In the genomic region with DNA sequence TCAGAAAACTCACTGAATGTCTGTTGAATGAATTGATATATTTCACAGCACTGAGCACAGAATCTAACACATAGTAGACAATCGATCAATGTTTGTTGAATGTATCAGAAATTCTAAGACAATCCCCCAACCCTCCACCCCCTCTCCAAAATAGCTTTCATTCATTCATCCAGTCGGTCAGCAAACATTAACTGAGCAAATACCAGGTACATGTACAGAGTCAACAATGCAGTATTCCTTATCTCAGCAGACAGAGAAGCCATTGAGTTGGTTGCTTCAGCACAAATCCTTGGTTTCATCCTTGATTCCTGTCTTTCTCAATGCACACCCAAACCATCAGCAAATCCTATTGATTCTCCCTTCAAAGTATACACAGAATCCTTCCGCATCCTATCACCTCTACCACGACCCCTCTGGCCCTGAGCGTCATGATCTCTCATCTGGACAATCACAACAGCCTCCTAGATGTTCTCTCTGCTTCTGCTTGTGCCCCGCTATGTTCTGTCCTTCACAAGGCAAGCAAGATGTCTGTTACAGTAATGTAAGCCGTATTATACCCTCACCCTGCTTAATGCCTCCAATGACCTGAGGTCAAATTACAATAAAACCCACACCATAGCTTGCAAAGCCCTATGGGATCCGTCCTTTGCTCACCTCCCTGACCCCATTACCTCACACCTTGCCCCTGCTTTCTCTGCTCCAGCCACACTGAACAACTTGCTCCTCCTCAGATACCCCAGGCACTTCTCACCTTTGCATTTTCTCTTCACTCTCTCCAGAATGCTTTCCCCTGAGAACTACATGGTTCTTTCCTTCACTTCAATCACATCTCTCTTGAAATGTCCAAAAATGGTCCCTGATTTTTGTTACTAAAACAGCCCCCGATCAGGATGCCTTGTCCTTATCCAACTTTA, we compare ENCODE assay signal across 1 cellular context.
TF ChIP-seq lines count a peak whose summit lies in the region.

No MANE protein-coding gene starts in this region.

TF ChIP-seq in HepG2, 621 proteins besides CTCF, POLR2A, EP300 and RAD21 (continued from another document and continues in another):
- TF ChIP-seq, protein P1, sequence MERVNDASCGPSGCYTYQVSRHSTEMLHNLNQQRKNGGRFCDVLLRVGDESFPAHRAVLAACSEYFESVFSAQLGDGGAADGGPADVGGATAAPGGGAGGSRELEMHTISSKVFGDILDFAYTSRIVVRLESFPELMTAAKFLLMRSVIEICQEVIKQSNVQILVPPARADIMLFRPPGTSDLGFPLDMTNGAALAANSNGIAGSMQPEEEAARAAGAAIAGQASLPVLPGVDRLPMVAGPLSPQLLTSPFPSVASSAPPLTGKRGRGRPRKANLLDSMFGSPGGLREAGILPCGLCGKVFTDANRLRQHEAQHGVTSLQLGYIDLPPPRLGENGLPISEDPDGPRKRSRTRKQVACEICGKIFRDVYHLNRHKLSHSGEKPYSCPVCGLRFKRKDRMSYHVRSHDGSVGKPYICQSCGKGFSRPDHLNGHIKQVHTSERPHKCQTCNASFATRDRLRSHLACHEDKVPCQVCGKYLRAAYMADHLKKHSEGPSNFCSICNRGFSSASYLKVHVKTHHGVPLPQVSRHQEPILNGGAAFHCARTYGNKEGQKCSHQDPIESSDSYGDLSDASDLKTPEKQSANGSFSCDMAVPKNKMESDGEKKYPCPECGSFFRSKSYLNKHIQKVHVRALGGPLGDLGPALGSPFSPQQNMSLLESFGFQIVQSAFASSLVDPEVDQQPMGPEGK (CRISPR knock-in tag; IDR thresholded peaks at IDR 0.05) = peak; percentile 77
- peak; percentile 88 for TF ChIP-seq SIX4 (CRISPR knock-in tag; IDR thresholded peaks at IDR 0.05)
- TF ChIP-seq ZNF224 (CRISPR knock-in tag; IDR thresholded peaks at IDR 0.05) = no peak
- TF ChIP-seq THAP11 (CRISPR knock-in tag; IDR thresholded peaks at IDR 0.05) = peak; percentile 61
- TF ChIP-seq, protein P2, sequence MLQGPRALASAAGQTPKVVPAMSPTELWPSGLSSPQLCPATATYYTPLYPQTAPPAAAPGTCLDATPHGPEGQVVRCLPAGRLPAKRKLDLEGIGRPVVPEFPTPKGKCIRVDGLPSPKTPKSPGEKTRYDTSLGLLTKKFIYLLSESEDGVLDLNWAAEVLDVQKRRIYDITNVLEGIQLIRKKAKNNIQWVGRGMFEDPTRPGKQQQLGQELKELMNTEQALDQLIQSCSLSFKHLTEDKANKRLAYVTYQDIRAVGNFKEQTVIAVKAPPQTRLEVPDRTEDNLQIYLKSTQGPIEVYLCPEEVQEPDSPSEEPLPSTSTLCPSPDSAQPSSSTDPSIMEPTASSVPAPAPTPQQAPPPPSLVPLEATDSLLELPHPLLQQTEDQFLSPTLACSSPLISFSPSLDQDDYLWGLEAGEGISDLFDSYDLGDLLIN (CRISPR knock-in tag; IDR thresholded peaks at IDR 0.05; ENCODE audit: borderline replicate concordance) = no peak
- TF ChIP-seq ZNF503 (CRISPR knock-in tag; IDR thresholded peaks at IDR 0.05) = peak; percentile 98
- TF ChIP-seq MEIS1 (CRISPR knock-in tag; IDR thresholded peaks at IDR 0.05; ENCODE audit: borderline replicate concordance) = 0 out of 2 replicates have a peak, but pooled peaks have one; percentile 27
- TF ChIP-seq FIP1L1 (IDR thresholded peaks at IDR 0.05; ENCODE audit: borderline replicate concordance, insufficient read depth, low read depth, low read length) = no peak
- no peak for TF ChIP-seq ZNF20 (CRISPR knock-in tag; IDR thresholded peaks at IDR 0.05)
- TF ChIP-seq EHMT2 (IDR thresholded peaks at IDR 0.05; ENCODE audit: borderline replicate concordance, low read depth, low read length) = peak; percentile 43; the same call in 1 of the 2 replicates
- TF ChIP-seq CENPT (CRISPR knock-in tag; IDR thresholded peaks at IDR 0.05; ENCODE audit: low read depth) = no peak
- TF ChIP-seq NONO (IDR thresholded peaks at IDR 0.05) = no peak
- peak; percentile 68; the same call in 1 of the 2 replicates for TF ChIP-seq NONO (CRISPR knock-in tag; conservative IDR thresholded peaks at IDR 0.05)
- TF ChIP-seq SMAD3 (CRISPR knock-in tag; IDR thresholded peaks at IDR 0.05) = peak; percentile 92
- TF ChIP-seq UBTF (CRISPR knock-in tag; IDR thresholded peaks at IDR 0.05) = no peak; the same call in 1 of the 2 replicates
- TF ChIP-seq, protein P3, sequence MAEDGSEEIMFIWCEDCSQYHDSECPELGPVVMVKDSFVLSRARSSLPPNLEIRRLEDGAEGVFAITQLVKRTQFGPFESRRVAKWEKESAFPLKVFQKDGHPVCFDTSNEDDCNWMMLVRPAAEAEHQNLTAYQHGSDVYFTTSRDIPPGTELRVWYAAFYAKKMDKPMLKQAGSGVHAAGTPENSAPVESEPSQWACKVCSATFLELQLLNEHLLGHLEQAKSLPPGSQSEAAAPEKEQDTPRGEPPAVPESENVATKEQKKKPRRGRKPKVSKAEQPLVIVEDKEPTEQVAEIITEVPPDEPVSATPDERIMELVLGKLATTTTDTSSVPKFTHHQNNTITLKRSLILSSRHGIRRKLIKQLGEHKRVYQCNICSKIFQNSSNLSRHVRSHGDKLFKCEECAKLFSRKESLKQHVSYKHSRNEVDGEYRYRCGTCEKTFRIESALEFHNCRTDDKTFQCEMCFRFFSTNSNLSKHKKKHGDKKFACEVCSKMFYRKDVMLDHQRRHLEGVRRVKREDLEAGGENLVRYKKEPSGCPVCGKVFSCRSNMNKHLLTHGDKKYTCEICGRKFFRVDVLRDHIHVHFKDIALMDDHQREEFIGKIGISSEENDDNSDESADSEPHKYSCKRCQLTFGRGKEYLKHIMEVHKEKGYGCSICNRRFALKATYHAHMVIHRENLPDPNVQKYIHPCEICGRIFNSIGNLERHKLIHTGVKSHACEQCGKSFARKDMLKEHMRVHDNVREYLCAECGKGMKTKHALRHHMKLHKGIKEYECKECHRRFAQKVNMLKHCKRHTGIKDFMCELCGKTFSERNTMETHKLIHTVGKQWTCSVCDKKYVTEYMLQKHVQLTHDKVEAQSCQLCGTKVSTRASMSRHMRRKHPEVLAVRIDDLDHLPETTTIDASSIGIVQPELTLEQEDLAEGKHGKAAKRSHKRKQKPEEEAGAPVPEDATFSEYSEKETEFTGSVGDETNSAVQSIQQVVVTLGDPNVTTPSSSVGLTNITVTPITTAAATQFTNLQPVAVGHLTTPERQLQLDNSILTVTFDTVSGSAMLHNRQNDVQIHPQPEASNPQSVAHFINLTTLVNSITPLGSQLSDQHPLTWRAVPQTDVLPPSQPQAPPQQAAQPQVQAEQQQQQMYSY (CRISPR knock-in tag; IDR thresholded peaks at IDR 0.05) = peak; percentile 34; the same call in 1 of the 2 replicates
- TF ChIP-seq STAT5B (CRISPR knock-in tag; IDR thresholded peaks at IDR 0.05) = no peak
- peak; percentile 63; the same call in 1 of the 2 replicates for TF ChIP-seq TFAP4 (IDR thresholded peaks at IDR 0.05; ENCODE audit: borderline replicate concordance, low read depth)
- peak; percentile 45; the same call in 1 of the 3 replicates for TF ChIP-seq MXI1 (IDR thresholded peaks at IDR 0.05; ENCODE audit: borderline replicate concordance, low read depth, low read length)
- no peak for TF ChIP-seq ZBTB34 (CRISPR knock-in tag; IDR thresholded peaks at IDR 0.05)
- TF ChIP-seq ERF (CRISPR knock-in tag; IDR thresholded peaks at IDR 0.05) = peak; percentile 66; the same call in 1 of the 2 replicates
- peak; percentile 96 for TF ChIP-seq NFKBIZ (CRISPR knock-in tag; IDR thresholded peaks at IDR 0.05)
- no peak for TF ChIP-seq ZNF777 (CRISPR knock-in tag; IDR thresholded peaks at IDR 0.05)
- peak; percentile 93 for TF ChIP-seq ZGPAT (CRISPR knock-in tag; IDR thresholded peaks at IDR 0.05)
- TF ChIP-seq ZNF12 (CRISPR knock-in tag; IDR thresholded peaks at IDR 0.05) = peak; percentile 51; the same call in 1 of the 2 replicates
- no peak for TF ChIP-seq ZC3H13 (CRISPR knock-in tag; IDR thresholded peaks at IDR 0.05)
- no peak for TF ChIP-seq ZNF510 (CRISPR knock-in tag; IDR thresholded peaks at IDR 0.05; ENCODE audit: low read depth)
- 0 out of 2 replicates have a peak, but pooled peaks have one; percentile 26 for TF ChIP-seq KDM3A (CRISPR knock-in tag; IDR thresholded peaks at IDR 0.05; ENCODE audit: low read depth)
- peak; percentile 87 for TF ChIP-seq HDAC1 (CRISPR knock-in tag; IDR thresholded peaks at IDR 0.05)
- peak; percentile 69 for TF ChIP-seq HNF4G (IDR thresholded peaks at IDR 0.05; ENCODE audit: borderline replicate concordance, low read depth, low read length)
- TF ChIP-seq HNF4G (CRISPR knock-in tag; IDR thresholded peaks at IDR 0.05; ENCODE audit: borderline replicate concordance, low read depth) = peak; percentile 58; the same call in 1 of the 2 replicates
- no peak; the same call in 1 of the 2 replicates for TF ChIP-seq KLF15 (CRISPR knock-in tag; IDR thresholded peaks at IDR 0.05; ENCODE audit: borderline replicate concordance)
- TF ChIP-seq NCOR1 (IDR thresholded peaks at IDR 0.05; ENCODE audit: borderline replicate concordance, low read length) = peak; percentile 88; the same call in 1 of the 2 replicates
- no peak for TF ChIP-seq ZNF282 (IDR thresholded peaks at IDR 0.05; ENCODE audit: partially characterized antibody)
- TF ChIP-seq, protein P4, sequence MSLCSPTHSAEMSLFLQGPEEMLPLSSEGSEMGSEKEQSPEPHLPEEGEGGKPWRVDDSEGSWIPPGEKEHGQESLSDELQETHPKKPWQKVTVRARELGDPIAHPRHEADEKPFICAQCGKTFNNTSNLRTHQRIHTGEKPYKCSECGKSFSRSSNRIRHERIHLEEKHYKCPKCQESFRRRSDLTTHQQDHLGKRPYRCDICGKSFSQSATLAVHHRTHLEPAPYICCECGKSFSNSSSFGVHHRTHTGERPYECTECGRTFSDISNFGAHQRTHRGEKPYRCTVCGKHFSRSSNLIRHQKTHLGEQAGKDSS (CRISPR knock-in tag; IDR thresholded peaks at IDR 0.05; ENCODE audit: borderline replicate concordance, low read depth) = 0 out of 2 replicates have a peak, but pooled peaks have one; percentile 23
- peak; percentile 97 for TF ChIP-seq ZSCAN25 (CRISPR knock-in tag; IDR thresholded peaks at IDR 0.05)
- no peak for TF ChIP-seq PHF8 (CRISPR knock-in tag; IDR thresholded peaks at IDR 0.05)
- peak; percentile 27; the same call in 1 of the 2 replicates for TF ChIP-seq CREBL2 (CRISPR knock-in tag; IDR thresholded peaks at IDR 0.05; ENCODE audit: borderline replicate concordance)
- TF ChIP-seq ONECUT2 (CRISPR knock-in tag; IDR thresholded peaks at IDR 0.05) = peak; percentile 95
- TF ChIP-seq TOPORS (CRISPR knock-in tag; IDR thresholded peaks at IDR 0.05) = no peak
